In the genomic region with DNA sequence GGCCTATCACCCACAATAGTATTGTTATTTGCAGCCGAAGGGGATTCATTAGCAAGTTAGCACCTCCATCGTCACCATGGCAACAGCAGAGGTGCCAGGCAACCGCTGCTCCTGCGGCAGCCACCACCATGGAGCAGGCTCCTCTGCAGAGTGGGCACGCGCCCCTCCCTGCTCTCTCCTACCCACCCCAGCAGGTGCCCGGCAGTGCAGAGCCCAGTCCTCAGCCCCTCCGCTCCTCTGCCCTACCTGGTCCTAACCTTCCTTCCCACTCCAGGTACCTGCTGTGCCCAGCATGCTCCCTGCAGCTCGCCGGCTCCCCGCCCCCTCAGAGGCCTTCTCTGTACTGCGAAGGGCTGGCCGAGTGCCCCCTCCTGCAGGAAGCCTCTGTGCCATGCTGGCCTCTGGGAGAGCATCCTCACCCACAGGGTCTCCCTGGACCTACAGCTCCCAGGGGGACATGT, we compare ENCODE assay signal across 13 cellular contexts. TPM values are rescaled to one million over a fixed set of nuclear protein-coding genes. Genes with fewer than 3 reads are reported as not detected.
DNase-seq lines count a peak whose midpoint lies in the region; ATAC-seq and TF ChIP-seq lines count a peak whose summit lies in the region.
"Had no signal": no experiment of that assay in that cellular context is flagged by ENCODE, and none has a peak within 500 bp of the region (broad histone marks: within the 10 kb centered on the region; RNA-seq: fewer than 3 reads in every experiment).

No MANE protein-coding gene starts in this region.

- H3K27ac Mint-ChIP-seq in activated CD8-positive, alpha-beta T cell treated with anti-CD3 and anti-CD28 coated beads for 36 hours: no peak overlapping the region
- H3K27ac Mint-ChIP-seq: nephron had no signal

- TF ChIP-seq CTCF in activated CD8-positive, alpha-beta T cell treated with anti-CD3 and anti-CD28 coated beads for 36 hours (IDR thresholded peaks at IDR 0.05): no peak
- TF ChIP-seq CTCF in left lung (IDR thresholded peaks at IDR 0.05): no peak
- no peak for TF ChIP-seq CTCF in GM20000 (IDR thresholded peaks at IDR 0.05; ENCODE audit: extremely low read depth, missing control alignments)

- no peaks in the 10 kb centered on the region for H3K36me3 Mint-ChIP-seq in activated CD8-positive, alpha-beta T cell treated with anti-CD3 and anti-CD28 coated beads for 36 hours (ENCODE audit: low read depth)

- intact Hi-C loops in activated CD8-positive, alpha-beta T cell treated with anti-CD3 and anti-CD28 coated beads for 36 hours (cut with micrococcal nuclease): no loop called here
- intact Hi-C loops in left lung (cut with DNase I): no loop called here

- POLR2A ChIA-PET in activated CD8-positive, alpha-beta T cell treated with anti-CD3 and anti-CD28 coated beads for 36 hours (lab: Charles Lee): no interaction called here

- no peak overlapping the region for H3K4me3 ChIP-seq in BLaER1
- H3K4me3 ChIP-seq in H7 (ENCODE audit: insufficient read depth, low read depth, low read length): no peak overlapping the region
- no peak overlapping the region for H3K4me3 ChIP-seq in left lung

- H3K4me1 ChIP-seq in BLaER1 (peaks cover 44% of the 10 kb centered on the region), left lung (peaks cover 3 to 22% of the 10 kb centered on the region in 2 donors)

- H3K9me3 ChIP-seq in BLaER1 (no peaks in the 10 kb centered on the region), left lung (no peaks in the 10 kb centered on the region)

- no peak overlapping the region for H3K4me3 Mint-ChIP-seq in activated CD8-positive, alpha-beta T cell treated with anti-CD3 and anti-CD28 coated beads for 36 hours

- peak overlapping the region; percentile 26; the same call in 1 of the 2 replicates for H3K4me2 ChIP-seq in BLaER1

- H3K27me3 ChIP-seq in BLaER1: peaks cover 85% of the 10 kb centered on the region
- peaks cover 27% of the 10 kb centered on the region for H3K27me3 ChIP-seq in H7 (ENCODE audit: control insufficient read depth, insufficient read depth, low read length)
- H3K27me3 ChIP-seq in left lung: peaks cover 3 to 65% of the 10 kb centered on the region in 2 donors

- DNase-seq in H7: peak; percentile 90
- DNase-seq in activated CD8-positive, alpha-beta T cell treated with anti-CD3 and anti-CD28 coated beads for 36 hours: peak; percentile 54
- DNase-seq in left lung: peak; percentile 31 to 73
- DNase-seq in GM20000 (ENCODE audit: low spot score): no peak
- no peak for DNase-seq in stimulated activated naive CD4-positive, alpha-beta T cell treated with Interleukin-2 at 50 U/mL for 16 hours (lab: John Stamatoyannopoulos, UW)
- no peak for DNase-seq in LoVo (ENCODE audit: low spot score)
- DNase-seq in SK-N-DZ (ENCODE audit: low spot score): no peak
- DNase-seq: activated CD4-positive, alpha-beta T cell treated with anti-CD3 and anti-CD28 coated beads for 1 hour; foreskin fibroblast; KBM-7 had no signal

- ATAC-seq in activated CD8-positive, alpha-beta T cell treated with anti-CD3 and anti-CD28 coated beads for 36 hours: no peak
- no peak for ATAC-seq in left lung

- H3K36me3 ChIP-seq in BLaER1 (no peaks in the 10 kb centered on the region), H7 (replicated peaks; ENCODE audit: control insufficient read depth, insufficient read depth, low read length) (no peaks in the 10 kb centered on the region), left lung (peaks cover 0 to 10% of the 10 kb centered on the region in 2 donors)

- H3K27me3 Mint-ChIP-seq in activated CD8-positive, alpha-beta T cell treated with anti-CD3 and anti-CD28 coated beads for 36 hours: no peaks in the 10 kb centered on the region

- H3K27ac ChIP-seq in BLaER1 (no peak overlapping the region), left lung (no peak overlapping the region)

- no peak overlapping the region for H3K9ac ChIP-seq in BLaER1

- no peaks in the 10 kb centered on the region for H3K9me3 Mint-ChIP-seq in activated CD8-positive, alpha-beta T cell treated with anti-CD3 and anti-CD28 coated beads for 36 hours
- H3K9me3 Mint-ChIP-seq: nephron had no signal

- peaks cover 90% of the 10 kb centered on the region for H4K20me1 ChIP-seq in BLaER1

- H3K4me1 Mint-ChIP-seq in activated CD8-positive, alpha-beta T cell treated with anti-CD3 and anti-CD28 coated beads for 36 hours (ENCODE audit: low read depth): peaks cover 18% of the 10 kb centered on the region
- H3K4me1 Mint-ChIP-seq: nephron had no signal

- CTCF ChIA-PET in activated CD8-positive, alpha-beta T cell treated with anti-CD3 and anti-CD28 coated beads for 36 hours (lab: Charles Lee): interaction anchor here (1.4 to 3.8 kb wide), 3 partner anchors 10 to 27 kb away, joined by 5 to 17 read pairs (median 7); no protein-coding TSS in a partner anchor

RNA-seq across cellular contexts. Expression of gene DUSP8, which starts 3.6 kb away (rescaled TPM):
- 1.7 and 2.7 TPM in 2 replicates for total RNA-seq in H7 (2014; rRNA removed; shearing (Covaris generic))
- total RNA-seq in activated CD8-positive, alpha-beta T cell treated with anti-CD3 and anti-CD28 coated beads for 36 hours: 1 to 10 TPM; 1.4 to 2.0 TPM
- 10 to 100 TPM in 1 of 2 donors, 1 to 10 TPM in 1; 9.9 to 21.8 TPM for total RNA-seq in left lung
- 3.7 and 8.8 TPM in 2 replicates for polyA plus RNA-seq in SK-N-DZ (2014; cell fraction: cytosol; rRNA removed)
- 4.9 and 6.9 TPM in 2 replicates for polyA plus RNA-seq in SK-N-DZ (2014; cell fraction: nucleus; rRNA removed)

RNA-seq across cellular contexts. Expression of gene KRTAP5-1, which starts 16.6 kb away (rescaled TPM):
- not detected in 2 replicates for total RNA-seq in H7 (2014; rRNA removed; shearing (Covaris generic))
- not detected for total RNA-seq in activated CD8-positive, alpha-beta T cell treated with anti-CD3 and anti-CD28 coated beads for 36 hours
- total RNA-seq in left lung: not detected
- not detected in 2 replicates for polyA plus RNA-seq in SK-N-DZ (2014; cell fraction: cytosol; rRNA removed)
- polyA plus RNA-seq in SK-N-DZ (2014; cell fraction: nucleus; rRNA removed): not detected in 2 replicates
- total RNA-seq: astrocyte had no signal

RNA-seq across cellular contexts. Expression of gene KRTAP5-2, which starts 29.6 kb away (rescaled TPM):
- not detected in 2 replicates for total RNA-seq in H7 (2014; rRNA removed; shearing (Covaris generic))
- total RNA-seq in activated CD8-positive, alpha-beta T cell treated with anti-CD3 and anti-CD28 coated beads for 36 hours: not detected
- not detected for total RNA-seq in left lung
- not detected in 2 replicates for polyA plus RNA-seq in SK-N-DZ (2014; cell fraction: cytosol; rRNA removed)
- not detected in 2 replicates for polyA plus RNA-seq in SK-N-DZ (2014; cell fraction: nucleus; rRNA removed)
- total RNA-seq: astrocyte had no signal

RNA-seq across cellular contexts. Expression of gene KRTAP5-3, which starts 39.8 kb away (rescaled TPM):
- total RNA-seq in H7 (2014; rRNA removed; shearing (Covaris generic)): not detected in 2 replicates
- total RNA-seq in activated CD8-positive, alpha-beta T cell treated with anti-CD3 and anti-CD28 coated beads for 36 hours: not detected
- total RNA-seq in left lung: not detected
- polyA plus RNA-seq in SK-N-DZ (2014; cell fraction: cytosol; rRNA removed): not detected in 2 replicates
- not detected in 2 replicates for polyA plus RNA-seq in SK-N-DZ (2014; cell fraction: nucleus; rRNA removed)
- total RNA-seq: astrocyte had no signal

RNA-seq across cellular contexts. Expression of gene KRTAP5-4, which starts 53.5 kb away (rescaled TPM):
- not detected in 2 replicates for total RNA-seq in H7 (2014; rRNA removed; shearing (Covaris generic))
- total RNA-seq in activated CD8-positive, alpha-beta T cell treated with anti-CD3 and anti-CD28 coated beads for 36 hours: not detected
- not detected for total RNA-seq in left lung
- not detected in 2 replicates for polyA plus RNA-seq in SK-N-DZ (2014; cell fraction: cytosol; rRNA removed)
- polyA plus RNA-seq in SK-N-DZ (2014; cell fraction: nucleus; rRNA removed): not detected in 2 replicates
- total RNA-seq: astrocyte had no signal

Comparison
In these comparisons a context has a peak if more than half of its experiments do, and no peak if none do; other contexts are left out.
1. DNase-seq: peak in H7 (single experiment), activated CD8-positive, alpha-beta T cell treated with anti-CD3 and anti-CD28 coated beads for 36 hours (single experiment) and left lung (2 of 2); none in GM20000 (single experiment), stimulated activated naive CD4-positive, alpha-beta T cell treated with Interleukin-2 at 50 U/mL for 16 hours (single experiment), LoVo (single experiment) and SK-N-DZ (single experiment).